In the genomic region with DNA sequence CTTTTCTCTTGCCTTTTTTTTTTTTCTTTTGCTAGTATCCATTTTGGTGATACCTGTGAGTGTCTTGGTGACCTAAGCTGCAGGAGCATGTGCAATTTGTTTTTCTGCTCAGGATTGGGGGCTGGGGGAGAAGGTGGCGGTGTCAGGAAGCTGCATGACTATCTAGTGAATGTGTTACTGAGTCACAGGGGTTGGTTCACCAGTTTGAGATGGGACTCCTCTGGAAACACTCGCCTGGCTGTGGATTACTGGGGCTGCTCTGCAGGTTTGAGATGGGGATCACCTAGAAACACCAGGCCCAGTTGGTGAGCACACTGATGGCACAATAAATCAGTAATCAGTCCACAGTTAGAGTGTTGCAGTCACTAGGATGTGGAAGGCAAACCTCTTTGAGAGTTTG, we compare ENCODE assay signal across 15 cellular contexts.
DNase-seq lines count a peak whose midpoint lies in the region; ATAC-seq, FAIRE-seq and TF ChIP-seq lines count a peak whose summit lies in the region.
"Had no signal": no experiment of that assay in that cellular context is flagged by ENCODE, and none has a peak within 500 bp of the region (broad histone marks: within the 10 kb centered on the region; RNA-seq: fewer than 3 reads in every experiment).

No MANE protein-coding gene starts in this region.

- H3K36me3 Mint-ChIP-seq in stimulated activated memory B cell treated with anti-CD40 and anti-IgM and Interleukin-4, amounts not matched to agents 10 μg/mL and 1 μg/mL and 100 μg/mL, for 72 hours: peaks cover 12% of the 10 kb centered on the region

- intact Hi-C loops in esophagus muscularis mucosa (cut with DNase I) (no loop called here), tibial artery (cut with DNase I; ENCODE audit: low total_unique reads) (no loop called here)

- H3K9me3 ChIP-seq in esophagus muscularis mucosa (peaks cover 0 to 36% (median 3%) of the 10 kb centered on the region in 4 donors), tibial artery (peaks cover 0 to 29% (median 22%) of the 10 kb centered on the region in 3 donors)

- DNase-seq in H54 (ENCODE audit: insufficient read length, low spot score) (no peak), RWPE1 (ENCODE audit: low spot score) (peak; percentile 34), fibroblast of mammary gland (ENCODE audit: low read depth) (peak; percentile 2), urothelium cell line (ENCODE audit: low spot score) (peak; percentile 18), esophagus muscularis mucosa (ENCODE audit: extremely low spot score) (no peak), tibial artery (no peak)
- DNase-seq: NCI-H1930, NCI-H2171 had no signal

- CTCF ChIA-PET in RWPE1 (lab: Yijun Ruan, JAX): no interaction called here

- H3K27me3 Mint-ChIP-seq in stimulated activated memory B cell treated with anti-CD40 and anti-IgM and Interleukin-4, amounts not matched to agents 10 μg/mL and 1 μg/mL and 100 μg/mL, for 72 hours: no peaks in the 10 kb centered on the region

- H3K27ac ChIP-seq in RWPE1: no peak overlapping the region
- H3K27ac ChIP-seq in esophagus muscularis mucosa (replicated peaks in 1 of 4): no peak overlapping the region
- H3K27ac ChIP-seq in tibial artery: no peak overlapping the region
- H3K27ac ChIP-seq: C4-2B, SJCRH30 had no signal

- no peak for TF ChIP-seq CTCF in RWPE1 (conservative IDR thresholded peaks at IDR 0.05; ENCODE audit: low read depth)
- TF ChIP-seq CTCF in fibroblast of mammary gland (conservative IDR thresholded peaks at IDR 0.05; ENCODE audit: control insufficient read depth, insufficient read depth, low read depth, low read length): no peak
- no peak for TF ChIP-seq CTCF in esophagus muscularis mucosa (IDR thresholded peaks at IDR 0.05)
- no peak for TF ChIP-seq CTCF in tibial artery (IDR thresholded peaks at IDR 0.05)

- no peak for TF ChIP-seq EP300 in esophagus muscularis mucosa (IDR thresholded peaks at IDR 0.05)

- no peak overlapping the region for H3K27ac Mint-ChIP-seq in stimulated activated memory B cell treated with anti-CD40 and anti-IgM and Interleukin-4, amounts not matched to agents 10 μg/mL and 1 μg/mL and 100 μg/mL, for 72 hours
- H3K27ac Mint-ChIP-seq: GM23338 had no signal

- no peak overlapping the region for H3K4me3 Mint-ChIP-seq in stimulated activated memory B cell treated with anti-CD40 and anti-IgM and Interleukin-4, amounts not matched to agents 10 μg/mL and 1 μg/mL and 100 μg/mL, for 72 hours
- H3K4me3 Mint-ChIP-seq: GM23338 had no signal

- H3K36me3 ChIP-seq in esophagus muscularis mucosa: no peaks in the 10 kb centered on the region
- H3K36me3 ChIP-seq in tibial artery: no peaks in the 10 kb centered on the region
- H3K36me3 ChIP-seq: SJCRH30 had no signal

- H3K27me3 ChIP-seq in esophagus muscularis mucosa: no peaks in the 10 kb centered on the region
- H3K27me3 ChIP-seq in tibial artery: no peaks in the 10 kb centered on the region
- H3K27me3 ChIP-seq: SJCRH30 had no signal

- H3K4me3 ChIP-seq in fibroblast of mammary gland (ENCODE audit: control insufficient read depth, low read depth, low read length) (no peak overlapping the region), esophagus muscularis mucosa (no peak overlapping the region), tibial artery (no peak overlapping the region)
- H3K4me3 ChIP-seq: GM12878, GM23338, SJCRH30 had no signal

- FAIRE-seq in H54 (lab: Jason Lieb, UNC) (peak; percentile 65), urothelium cell line (lab: Jason Lieb, UNC) (peak; percentile 40)
- FAIRE-seq: GM19239, HepG2 had no signal

- no peak for ATAC-seq in stimulated activated memory B cell treated with anti-CD40 and anti-IgM and Interleukin-4, amounts not matched to agents 10 μg/mL and 1 μg/mL and 100 μg/mL, for 72 hours
- ATAC-seq: GM12878, GM23338, HepG2 had no signal

- WGBS in esophagus muscularis mucosa: 84% methylated on average over 2 of the region's 2 CpGs

- no peaks in the 10 kb centered on the region for H3K4me1 Mint-ChIP-seq in stimulated activated memory B cell treated with anti-CD40 and anti-IgM and Interleukin-4, amounts not matched to agents 10 μg/mL and 1 μg/mL and 100 μg/mL, for 72 hours
- H3K4me1 Mint-ChIP-seq: GM23338 had no signal

- TF ChIP-seq POLR2A in H54 (IDR thresholded peaks at IDR 0.05; ENCODE audit: low read depth, low read length) (no peak), esophagus muscularis mucosa (IDR thresholded peaks at IDR 0.05; ENCODE audit: low read depth) (no peak)

- peaks cover 14% of the 10 kb centered on the region for H3K9me3 Mint-ChIP-seq in stimulated activated memory B cell treated with anti-CD40 and anti-IgM and Interleukin-4, amounts not matched to agents 10 μg/mL and 1 μg/mL and 100 μg/mL, for 72 hours

- POLR2A ChIA-PET in RWPE1 (lab: Yijun Ruan, JAX; ENCODE audit: low non-redundant PET): no interaction called here

- no peaks in the 10 kb centered on the region for H3K4me1 ChIP-seq in esophagus muscularis mucosa
- no peaks in the 10 kb centered on the region for H3K4me1 ChIP-seq in tibial artery
- H3K4me1 ChIP-seq: SJCRH30 had no signal

Comparison
In these comparisons a context has a peak if more than half of its experiments do, and no peak if none do; other contexts are left out.
1. DNase-seq: peak in RWPE1 (single experiment), fibroblast of mammary gland (single experiment) and urothelium cell line (single experiment); none in H54 (single experiment), esophagus muscularis mucosa (single experiment) and tibial artery (0 of 2).